1 cellular context compared by ENCODE assay signal in the genomic region with DNA sequence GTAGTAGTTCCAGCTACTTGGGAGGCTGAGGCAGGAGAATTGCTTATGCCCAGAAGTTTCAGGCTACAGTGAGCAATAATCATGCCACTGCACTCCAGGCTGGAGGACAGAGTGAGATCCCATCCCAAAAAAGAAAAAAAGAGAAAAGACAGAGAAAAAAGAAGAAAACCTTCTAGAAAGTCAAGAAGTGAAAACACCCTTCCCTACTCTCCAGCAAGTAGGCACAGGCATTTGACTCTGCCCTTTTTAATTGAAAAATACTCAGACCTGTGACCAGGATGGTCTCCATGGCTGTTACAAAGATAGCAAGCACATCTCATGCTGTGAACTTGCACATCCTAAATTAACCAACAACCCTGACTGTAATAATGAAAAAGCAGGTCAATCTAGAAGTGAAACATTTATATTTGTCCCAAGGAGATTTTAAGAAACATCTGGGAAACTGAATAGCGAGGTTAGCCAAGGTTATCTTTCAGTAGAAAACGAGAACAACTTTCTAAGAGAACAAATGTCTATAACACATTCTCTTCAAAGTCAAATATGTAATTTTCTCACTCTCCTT.
TF ChIP-seq lines count a peak whose summit lies in the region.

No MANE protein-coding gene starts in this region.

TF ChIP-seq in GM12878, 131 proteins besides CTCF, POLR2A, EP300 and RAD21 (continued from another document):
- TF ChIP-seq, protein P1, sequence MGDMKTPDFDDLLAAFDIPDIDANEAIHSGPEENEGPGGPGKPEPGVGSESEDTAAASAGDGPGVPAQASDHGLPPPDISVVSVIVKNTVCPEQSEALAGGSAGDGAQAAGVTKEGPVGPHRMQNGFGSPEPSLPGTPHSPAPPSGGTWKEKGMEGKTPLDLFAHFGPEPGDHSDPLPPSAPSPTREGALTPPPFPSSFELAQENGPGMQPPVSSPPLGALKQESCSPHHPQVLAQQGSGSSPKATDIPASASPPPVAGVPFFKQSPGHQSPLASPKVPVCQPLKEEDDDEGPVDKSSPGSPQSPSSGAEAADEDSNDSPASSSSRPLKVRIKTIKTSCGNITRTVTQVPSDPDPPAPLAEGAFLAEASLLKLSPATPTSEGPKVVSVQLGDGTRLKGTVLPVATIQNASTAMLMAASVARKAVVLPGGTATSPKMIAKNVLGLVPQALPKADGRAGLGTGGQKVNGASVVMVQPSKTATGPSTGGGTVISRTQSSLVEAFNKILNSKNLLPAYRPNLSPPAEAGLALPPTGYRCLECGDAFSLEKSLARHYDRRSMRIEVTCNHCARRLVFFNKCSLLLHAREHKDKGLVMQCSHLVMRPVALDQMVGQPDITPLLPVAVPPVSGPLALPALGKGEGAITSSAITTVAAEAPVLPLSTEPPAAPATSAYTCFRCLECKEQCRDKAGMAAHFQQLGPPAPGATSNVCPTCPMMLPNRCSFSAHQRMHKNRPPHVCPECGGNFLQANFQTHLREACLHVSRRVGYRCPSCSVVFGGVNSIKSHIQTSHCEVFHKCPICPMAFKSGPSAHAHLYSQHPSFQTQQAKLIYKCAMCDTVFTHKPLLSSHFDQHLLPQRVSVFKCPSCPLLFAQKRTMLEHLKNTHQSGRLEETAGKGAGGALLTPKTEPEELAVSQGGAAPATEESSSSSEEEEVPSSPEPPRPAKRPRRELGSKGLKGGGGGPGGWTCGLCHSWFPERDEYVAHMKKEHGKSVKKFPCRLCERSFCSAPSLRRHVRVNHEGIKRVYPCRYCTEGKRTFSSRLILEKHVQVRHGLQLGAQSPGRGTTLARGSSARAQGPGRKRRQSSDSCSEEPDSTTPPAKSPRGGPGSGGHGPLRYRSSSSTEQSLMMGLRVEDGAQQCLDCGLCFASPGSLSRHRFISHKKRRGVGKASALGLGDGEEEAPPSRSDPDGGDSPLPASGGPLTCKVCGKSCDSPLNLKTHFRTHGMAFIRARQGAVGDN (IDR thresholded peaks at IDR 0.05) = no peak
- no peak for TF ChIP-seq POLR2AphosphoS5 (IDR thresholded peaks at IDR 0.05; ENCODE audit: low read length)
- TF ChIP-seq, protein P2, sequence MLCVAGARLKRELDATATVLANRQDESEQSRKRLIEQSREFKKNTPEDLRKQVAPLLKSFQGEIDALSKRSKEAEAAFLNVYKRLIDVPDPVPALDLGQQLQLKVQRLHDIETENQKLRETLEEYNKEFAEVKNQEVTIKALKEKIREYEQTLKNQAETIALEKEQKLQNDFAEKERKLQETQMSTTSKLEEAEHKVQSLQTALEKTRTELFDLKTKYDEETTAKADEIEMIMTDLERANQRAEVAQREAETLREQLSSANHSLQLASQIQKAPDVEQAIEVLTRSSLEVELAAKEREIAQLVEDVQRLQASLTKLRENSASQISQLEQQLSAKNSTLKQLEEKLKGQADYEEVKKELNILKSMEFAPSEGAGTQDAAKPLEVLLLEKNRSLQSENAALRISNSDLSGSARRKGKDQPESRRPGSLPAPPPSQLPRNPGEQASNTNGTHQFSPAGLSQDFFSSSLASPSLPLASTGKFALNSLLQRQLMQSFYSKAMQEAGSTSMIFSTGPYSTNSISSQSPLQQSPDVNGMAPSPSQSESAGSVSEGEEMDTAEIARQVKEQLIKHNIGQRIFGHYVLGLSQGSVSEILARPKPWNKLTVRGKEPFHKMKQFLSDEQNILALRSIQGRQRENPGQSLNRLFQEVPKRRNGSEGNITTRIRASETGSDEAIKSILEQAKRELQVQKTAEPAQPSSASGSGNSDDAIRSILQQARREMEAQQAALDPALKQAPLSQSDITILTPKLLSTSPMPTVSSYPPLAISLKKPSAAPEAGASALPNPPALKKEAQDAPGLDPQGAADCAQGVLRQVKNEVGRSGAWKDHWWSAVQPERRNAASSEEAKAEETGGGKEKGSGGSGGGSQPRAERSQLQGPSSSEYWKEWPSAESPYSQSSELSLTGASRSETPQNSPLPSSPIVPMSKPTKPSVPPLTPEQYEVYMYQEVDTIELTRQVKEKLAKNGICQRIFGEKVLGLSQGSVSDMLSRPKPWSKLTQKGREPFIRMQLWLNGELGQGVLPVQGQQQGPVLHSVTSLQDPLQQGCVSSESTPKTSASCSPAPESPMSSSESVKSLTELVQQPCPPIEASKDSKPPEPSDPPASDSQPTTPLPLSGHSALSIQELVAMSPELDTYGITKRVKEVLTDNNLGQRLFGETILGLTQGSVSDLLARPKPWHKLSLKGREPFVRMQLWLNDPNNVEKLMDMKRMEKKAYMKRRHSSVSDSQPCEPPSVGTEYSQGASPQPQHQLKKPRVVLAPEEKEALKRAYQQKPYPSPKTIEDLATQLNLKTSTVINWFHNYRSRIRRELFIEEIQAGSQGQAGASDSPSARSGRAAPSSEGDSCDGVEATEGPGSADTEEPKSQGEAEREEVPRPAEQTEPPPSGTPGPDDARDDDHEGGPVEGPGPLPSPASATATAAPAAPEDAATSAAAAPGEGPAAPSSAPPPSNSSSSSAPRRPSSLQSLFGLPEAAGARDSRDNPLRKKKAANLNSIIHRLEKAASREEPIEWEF (IDR thresholded peaks at IDR 0.05; ENCODE audit: insufficient replicate concordance, low read depth, low read length) = no peak
- TF ChIP-seq FOS (IDR thresholded peaks at IDR 0.05; ENCODE audit: borderline replicate concordance, extremely low read depth, insufficient read length) = no peak
- TF ChIP-seq, protein P3, sequence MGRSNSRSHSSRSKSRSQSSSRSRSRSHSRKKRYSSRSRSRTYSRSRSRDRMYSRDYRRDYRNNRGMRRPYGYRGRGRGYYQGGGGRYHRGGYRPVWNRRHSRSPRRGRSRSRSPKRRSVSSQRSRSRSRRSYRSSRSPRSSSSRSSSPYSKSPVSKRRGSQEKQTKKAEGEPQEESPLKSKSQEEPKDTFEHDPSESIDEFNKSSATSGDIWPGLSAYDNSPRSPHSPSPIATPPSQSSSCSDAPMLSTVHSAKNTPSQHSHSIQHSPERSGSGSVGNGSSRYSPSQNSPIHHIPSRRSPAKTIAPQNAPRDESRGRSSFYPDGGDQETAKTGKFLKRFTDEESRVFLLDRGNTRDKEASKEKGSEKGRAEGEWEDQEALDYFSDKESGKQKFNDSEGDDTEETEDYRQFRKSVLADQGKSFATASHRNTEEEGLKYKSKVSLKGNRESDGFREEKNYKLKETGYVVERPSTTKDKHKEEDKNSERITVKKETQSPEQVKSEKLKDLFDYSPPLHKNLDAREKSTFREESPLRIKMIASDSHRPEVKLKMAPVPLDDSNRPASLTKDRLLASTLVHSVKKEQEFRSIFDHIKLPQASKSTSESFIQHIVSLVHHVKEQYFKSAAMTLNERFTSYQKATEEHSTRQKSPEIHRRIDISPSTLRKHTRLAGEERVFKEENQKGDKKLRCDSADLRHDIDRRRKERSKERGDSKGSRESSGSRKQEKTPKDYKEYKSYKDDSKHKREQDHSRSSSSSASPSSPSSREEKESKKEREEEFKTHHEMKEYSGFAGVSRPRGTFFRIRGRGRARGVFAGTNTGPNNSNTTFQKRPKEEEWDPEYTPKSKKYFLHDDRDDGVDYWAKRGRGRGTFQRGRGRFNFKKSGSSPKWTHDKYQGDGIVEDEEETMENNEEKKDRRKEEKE (IDR thresholded peaks at IDR 0.05) = no peak
- TF ChIP-seq, protein P4, sequence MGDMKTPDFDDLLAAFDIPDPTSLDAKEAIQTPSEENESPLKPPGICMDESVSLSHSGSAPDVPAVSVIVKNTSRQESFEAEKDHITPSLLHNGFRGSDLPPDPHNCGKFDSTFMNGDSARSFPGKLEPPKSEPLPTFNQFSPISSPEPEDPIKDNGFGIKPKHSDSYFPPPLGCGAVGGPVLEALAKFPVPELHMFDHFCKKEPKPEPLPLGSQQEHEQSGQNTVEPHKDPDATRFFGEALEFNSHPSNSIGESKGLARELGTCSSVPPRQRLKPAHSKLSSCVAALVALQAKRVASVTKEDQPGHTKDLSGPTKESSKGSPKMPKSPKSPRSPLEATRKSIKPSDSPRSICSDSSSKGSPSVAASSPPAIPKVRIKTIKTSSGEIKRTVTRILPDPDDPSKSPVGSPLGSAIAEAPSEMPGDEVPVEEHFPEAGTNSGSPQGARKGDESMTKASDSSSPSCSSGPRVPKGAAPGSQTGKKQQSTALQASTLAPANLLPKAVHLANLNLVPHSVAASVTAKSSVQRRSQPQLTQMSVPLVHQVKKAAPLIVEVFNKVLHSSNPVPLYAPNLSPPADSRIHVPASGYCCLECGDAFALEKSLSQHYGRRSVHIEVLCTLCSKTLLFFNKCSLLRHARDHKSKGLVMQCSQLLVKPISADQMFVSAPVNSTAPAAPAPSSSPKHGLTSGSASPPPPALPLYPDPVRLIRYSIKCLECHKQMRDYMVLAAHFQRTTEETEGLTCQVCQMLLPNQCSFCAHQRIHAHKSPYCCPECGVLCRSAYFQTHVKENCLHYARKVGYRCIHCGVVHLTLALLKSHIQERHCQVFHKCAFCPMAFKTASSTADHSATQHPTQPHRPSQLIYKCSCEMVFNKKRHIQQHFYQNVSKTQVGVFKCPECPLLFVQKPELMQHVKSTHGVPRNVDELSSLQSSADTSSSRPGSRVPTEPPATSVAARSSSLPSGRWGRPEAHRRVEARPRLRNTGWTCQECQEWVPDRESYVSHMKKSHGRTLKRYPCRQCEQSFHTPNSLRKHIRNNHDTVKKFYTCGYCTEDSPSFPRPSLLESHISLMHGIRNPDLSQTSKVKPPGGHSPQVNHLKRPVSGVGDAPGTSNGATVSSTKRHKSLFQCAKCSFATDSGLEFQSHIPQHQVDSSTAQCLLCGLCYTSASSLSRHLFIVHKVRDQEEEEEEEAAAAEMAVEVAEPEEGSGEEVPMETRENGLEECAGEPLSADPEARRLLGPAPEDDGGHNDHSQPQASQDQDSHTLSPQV (IDR thresholded peaks at IDR 0.05) = no peak
- TF ChIP-seq, protein P5, sequence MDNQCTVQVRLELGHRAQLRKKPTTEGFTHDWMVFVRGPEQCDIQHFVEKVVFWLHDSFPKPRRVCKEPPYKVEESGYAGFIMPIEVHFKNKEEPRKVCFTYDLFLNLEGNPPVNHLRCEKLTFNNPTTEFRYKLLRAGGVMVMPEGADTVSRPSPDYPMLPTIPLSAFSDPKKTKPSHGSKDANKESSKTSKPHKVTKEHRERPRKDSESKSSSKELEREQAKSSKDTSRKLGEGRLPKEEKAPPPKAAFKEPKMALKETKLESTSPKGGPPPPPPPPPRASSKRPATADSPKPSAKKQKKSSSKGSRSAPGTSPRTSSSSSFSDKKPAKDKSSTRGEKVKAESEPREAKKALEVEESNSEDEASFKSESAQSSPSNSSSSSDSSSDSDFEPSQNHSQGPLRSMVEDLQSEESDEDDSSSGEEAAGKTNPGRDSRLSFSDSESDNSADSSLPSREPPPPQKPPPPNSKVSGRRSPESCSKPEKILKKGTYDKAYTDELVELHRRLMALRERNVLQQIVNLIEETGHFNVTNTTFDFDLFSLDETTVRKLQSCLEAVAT (IDR thresholded peaks at IDR 0.05) = no peak
- no peak for TF ChIP-seq CHD4 (IDR thresholded peaks at IDR 0.05)
